Comparison of ENCODE assay signal across 8 cellular contexts in the genomic region with DNA sequence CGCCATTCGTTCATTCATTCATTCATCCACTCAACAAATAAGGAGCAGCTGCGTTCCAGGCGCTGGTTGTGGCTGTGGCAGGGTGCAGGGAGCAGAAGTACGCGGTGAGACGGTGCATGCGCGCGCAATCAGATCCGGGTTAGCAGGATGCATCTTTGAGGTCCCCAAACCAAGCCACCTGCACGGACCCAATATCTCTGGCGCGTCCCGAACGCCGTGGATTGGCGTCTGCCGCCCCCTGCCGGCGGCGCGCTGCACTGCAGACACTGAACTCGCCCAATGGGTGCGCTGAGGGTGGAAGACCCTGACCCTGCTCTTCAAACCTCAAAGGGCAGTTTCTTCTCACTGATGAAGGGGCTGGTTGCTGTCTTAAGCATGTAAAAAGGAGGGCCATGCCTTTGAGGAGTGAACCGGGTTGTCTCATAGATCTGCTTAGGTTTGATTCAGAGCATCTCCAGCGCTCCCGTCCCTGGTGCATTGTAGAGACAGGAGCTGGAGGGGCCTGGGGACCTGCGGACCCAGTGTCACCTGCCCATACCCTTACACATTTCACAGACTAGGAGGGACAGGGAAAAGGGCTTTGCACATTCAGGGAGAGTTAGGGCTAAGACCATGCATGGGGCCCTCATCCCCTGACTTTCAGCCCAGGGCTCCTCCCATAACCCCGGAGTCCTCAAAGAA.
A peak's percentile ranks its signal among the peaks of the same experiment; 100 is the strongest.
DNase-seq lines count a peak whose midpoint lies in the region; ATAC-seq and TF ChIP-seq lines count a peak whose summit lies in the region.

No MANE protein-coding gene starts in this region.

- no peak for TF ChIP-seq EP300 in ovary (IDR thresholded peaks at IDR 0.05)
- no peak for TF ChIP-seq EP300 in transverse colon (IDR thresholded peaks at IDR 0.05; ENCODE audit: low read depth)

- no TSS peak for BruUV-seq in Panc1 (replicated peaks; lab: Mats Ljungman, UMichigan)

- WGBS in ovary, 3 donors = 19 to 21% (median 20%) methylated on average over 30 of the region's 30 CpGs
- WGBS in transverse colon (ENCODE audit: low coverage in 1 of 2), 2 donors = 41 to 83% methylated on average over 2 to 18 of the region's 30 CpGs

- H3K4me1 ChIP-seq in Panc1 (ENCODE audit: control insufficient read depth, insufficient read depth, low read length) (no peaks in the 10 kb centered on the region), ovary (ENCODE audit: insufficient read depth) (no peaks in the 10 kb centered on the region), transverse colon (no peaks in the 10 kb centered on the region)

- peak; percentile 24 for DNase-seq in Panc1 (ENCODE audit: low read depth, low spot score)
- DNase-seq in activated T-helper 9 cell treated with anti-CD3 and anti-CD28 coated beads, Interleukin-2, amount 50 U/mL, for 16 hours (ENCODE audit: low read depth) = peak; percentile 56
- peak; percentile 34 for DNase-seq in globus pallidus (ENCODE audit: low spot score)
- DNase-seq in ovary = peak in 3 of 5 donors; percentile 32 to 47 (median 43)
- peak; percentile 50 for DNase-seq in transverse colon

- H3K27ac ChIP-seq in Panc1 (ENCODE audit: low read length) (no peak overlapping the region), ovary (no peak overlapping the region), transverse colon (no peak overlapping the region)

- CTCF ChIA-PET in Panc1 (lab: Charles Lee) = interaction anchor here (0.5 to 1.4 kb wide), 4 partner anchors 44 to 176 kb away, joined by 3 to 10 read pairs (median 4); partner anchors contain the start of gene RAMP3

- TF ChIP-seq POLR2A in ovary (IDR thresholded peaks at IDR 0.05) (no peak), transverse colon (IDR thresholded peaks at IDR 0.05) (no peak)

- H3K27me3 ChIP-seq in Panc1 (ENCODE audit: control insufficient read depth, insufficient read depth, low read length) = peaks cover 9% of the 10 kb centered on the region; the same call in 1 of the 2 replicates
- no peaks in the 10 kb centered on the region for H3K27me3 ChIP-seq in ovary
- peaks cover 11% of the 10 kb centered on the region for H3K27me3 ChIP-seq in transverse colon

- H3K36me3 ChIP-seq in Panc1 (ENCODE audit: control insufficient read depth, insufficient read depth, low read length) (no peaks in the 10 kb centered on the region), ovary (no peaks in the 10 kb centered on the region), transverse colon (no peaks in the 10 kb centered on the region)

- in situ Hi-C loops in Panc1 (cut with HindIII; ENCODE audit: low pct_unique_long_range_greater_than_20kb, low sequenced_read_pairs) (no loop called here), transverse colon (cut with MboI; ENCODE audit: low pct_ligation_motif_present in 1 of 4, low pct_unique_long_range_greater_than_20kb in 1 of 4, low sequenced_read_pairs in 3 of 4) (loop anchor here in 2 of 4 donors (10.0 kb wide), 1 partner anchor 105 kb away; the partner anchor contains the start of gene RAMP3 (in 2 of the 2))

- 0 out of 2 replicates have a peak, but pooled peaks cover 4% of the 10 kb centered on the region for H3K9me3 ChIP-seq in Panc1 (ENCODE audit: control insufficient read depth, insufficient read depth, low read depth, low read length)
- no peaks in the 10 kb centered on the region for H3K9me3 ChIP-seq in ovary
- H3K9me3 ChIP-seq in transverse colon = no peaks in the 10 kb centered on the region

- H3K4me3 ChIP-seq in Panc1 (ENCODE audit: low read depth in 2 of 2, low read length in 2 of 2) (no peak overlapping the region), ovary (no peak overlapping the region), transverse colon (no peak overlapping the region)

- TF ChIP-seq CTCF in GM12873 (IDR thresholded peaks at IDR 0.05; ENCODE audit: insufficient read depth, low read depth, low read length, missing control alignments) (peak; percentile 100), Panc1 (IDR thresholded peaks at IDR 0.05) (peak; percentile 100), ovary (IDR thresholded peaks at IDR 0.05) (peak in 1 of 3 donors; percentile 63), transverse colon (IDR thresholded peaks at IDR 0.05) (peak; percentile 89 to 99 (median 98))

- POLR2A ChIA-PET in Panc1 (lab: Charles Lee) = no interaction called here

- intact Hi-C loops in Panc1 (cut with micrococcal nuclease; ENCODE audit: unreplicated experiment) = loop anchor here (1.0 kb wide), 1 partner anchor 106 kb away; no protein-coding TSS in a partner anchor
- intact Hi-C loops in ovary (cut with DNase I) = loop anchor here in 1 of 4 donors (5.0 kb wide), 1 partner anchor 103 kb away; the partner anchor contains the start of gene RAMP3
- intact Hi-C loops in transverse colon (cut with DNase I; ENCODE audit: low total_unique reads) = loop anchor here (2.0 to 5.0 kb wide), 2 partner anchors 98 to 109 kb away; no protein-coding TSS in a partner anchor

- ATAC-seq in HG03039 (IDR thresholded peaks at IDR 0.05; ENCODE audit: unreplicated experiment) = peak; percentile 53
- ATAC-seq in Panc1 = peak; percentile 88
- no peak for ATAC-seq in GM18858 (IDR thresholded peaks at IDR 0.05; ENCODE audit: unreplicated experiment)
